Comparison of ENCODE assay signal across 15 cellular contexts in the genomic region with DNA sequence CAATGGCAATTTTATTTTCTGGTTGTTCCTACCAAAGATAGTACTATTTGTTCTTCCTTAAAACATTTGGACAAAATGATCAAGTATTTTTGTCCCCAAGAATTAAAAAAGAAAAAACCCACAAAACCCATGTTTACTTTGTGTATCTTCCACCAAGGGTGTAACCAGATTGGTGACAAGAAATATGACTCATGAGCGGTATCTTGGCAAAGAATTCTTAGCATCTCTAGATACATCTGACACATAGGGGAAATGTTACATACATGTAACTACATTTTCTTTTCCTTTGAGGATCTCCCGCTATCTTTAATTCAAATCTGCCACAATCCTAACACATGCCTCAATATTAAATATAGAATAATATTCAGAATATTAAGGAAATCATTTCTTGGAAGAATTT.
DNase-seq lines count a peak whose midpoint lies in the region; ATAC-seq, FAIRE-seq and TF ChIP-seq lines count a peak whose summit lies in the region.
"Had no signal": no experiment of that assay in that cellular context is flagged by ENCODE, and none has a peak within 500 bp of the region (broad histone marks: within the 10 kb centered on the region; RNA-seq: fewer than 3 reads in every experiment).

No MANE protein-coding gene starts in this region.

- no peak for ATAC-seq in GM21737 (IDR thresholded peaks at IDR 0.05; ENCODE audit: unreplicated experiment)
- ATAC-seq: right lobe of liver had no signal

- DNase-seq in ELR (ENCODE audit: low read depth) (peak; percentile 76), RCC 7860 (ENCODE audit: low spot score) (no peak), epithelial cell of esophagus (ENCODE audit: low read depth) (peak; percentile 33), myocyte (ENCODE audit: low read depth) (peak; percentile 10), Kasumi-1 (lab: John Stamatoyannopoulos, UW) (no peak), medulla oblongata (ENCODE audit: extremely low spot score) (no peak)
- DNase-seq: activated CD4-positive, CD25-positive, alpha-beta regulatory T cell treated with anti-CD3 and anti-CD28 coated beads, Interleukin-2, amount 50 U/mL, for 72 hours; activated effector memory CD4-positive, alpha-beta T cell treated with anti-CD3 and anti-CD28 coated beads, Interleukin-2, amount 50 U/mL, for 16 hours; hypothalamus; NK-92 treated with Interleukin-12 subunit alpha and Interleukin-12 subunit beta, amount 100 ng/mL, for 24 hours; occipital lobe; right lobe of liver; SHP77 treated with DMSO at 0.1 percent for 48 hours had no signal

- H3K4me3 ChIP-seq in epithelial cell of esophagus (ENCODE audit: low read length), result no peak overlapping the region
- H3K4me3 ChIP-seq: BLaER1 treated with 17β-estradiol and CSF1 and Interleukin-3, amounts not matched to agents 10 nM and 100 nM; right lobe of liver had no signal

- TF ChIP-seq CTCF in epithelial cell of esophagus (IDR thresholded peaks at IDR 0.05; ENCODE audit: insufficient read depth, low read depth, low read length, missing control alignments), result no peak

- FAIRE-seq in RCC 7860 (lab: Jason Lieb, UNC), result peak; percentile 11

Comparison
In these comparisons a context has a peak if more than half of its experiments do, and no peak if none do; other contexts are left out.
1. DNase-seq: peak in ELR (single experiment), epithelial cell of esophagus (single experiment) and myocyte (single experiment); none in RCC 7860 (single experiment), Kasumi-1 (0 of 2) and medulla oblongata (single experiment).